ENCODE assay signal across 8 cellular contexts in genomic region chr12:66352197-66352596, GRCh38. TPM values are rescaled to one million over a fixed set of nuclear protein-coding genes. Genes with fewer than 3 reads are reported as not detected.
DNase-seq lines count a peak whose midpoint lies in the region; ATAC-seq and TF ChIP-seq lines count a peak whose summit lies in the region.

No MANE protein-coding gene starts in this region.

- peaks cover 3% of the 10 kb centered on the region for H3K4me1 ChIP-seq in A673 (ENCODE audit: insufficient read depth, low read length, poor library complexity, severe bottlenecking)
- no peaks in the 10 kb centered on the region for H3K4me1 ChIP-seq in NT2/D1 (ENCODE audit: insufficient read depth, insufficient read length)
- H3K4me1 ChIP-seq in spleen, result no peaks in the 10 kb centered on the region
- no peaks in the 10 kb centered on the region for H3K4me1 ChIP-seq in psoas muscle

- no peaks in the 10 kb centered on the region for H3K27me3 ChIP-seq in A673 (replicated peaks; ENCODE audit: insufficient read depth, low read depth, low read length, poor library complexity)
- no peaks in the 10 kb centered on the region for H3K27me3 ChIP-seq in NT2/D1 (ENCODE audit: insufficient read depth, insufficient read length)
- H3K27me3 ChIP-seq in spleen (replicated peaks in 1 of 7), result no peaks in the 10 kb centered on the region
- H3K27me3 ChIP-seq in psoas muscle (ENCODE audit: insufficient read depth in 3 of 3, low read length in 2 of 3), result no peaks in the 10 kb centered on the region

- no peak for ATAC-seq in psoas muscle
- ATAC-seq in HG02884 (IDR thresholded peaks at IDR 0.05; ENCODE audit: unreplicated experiment), result no peak

- WGBS in spleen, 5 donors, result 79 to 87% (median 85%) methylated on average over 9 of the region's 9 CpGs
- 77 to 79% (median 77%) methylated on average over 9 of the region's 9 CpGs for WGBS in psoas muscle, 3 donors

- no peaks in the 10 kb centered on the region for H3K36me3 ChIP-seq in A673 (ENCODE audit: insufficient read depth, low read length, poor library complexity, severe bottlenecking)
- peaks cover 4% of the 10 kb centered on the region for H3K36me3 ChIP-seq in NT2/D1 (ENCODE audit: insufficient read depth, insufficient read length, low read length)
- H3K36me3 ChIP-seq in spleen, result peaks cover 0 to 49% (median 5%) of the 10 kb centered on the region in 6 donors
- no peaks in the 10 kb centered on the region for H3K36me3 ChIP-seq in psoas muscle (ENCODE audit: insufficient read depth in 1 of 2, low read depth in 1 of 2)

- no peak overlapping the region for H3K27ac ChIP-seq in A673 (ENCODE audit: low read depth, low read length, poor library complexity, severe bottlenecking)
- H3K27ac ChIP-seq in spleen, result no peak overlapping the region
- H3K27ac ChIP-seq in psoas muscle, result no peak overlapping the region

- no peak for TF ChIP-seq POLR2A in spleen (IDR thresholded peaks at IDR 0.05)

- H3K4me3 ChIP-seq in A673 (ENCODE audit: low read depth, low read length, poor library complexity, severe bottlenecking) (no peak overlapping the region), NT2/D1 (ENCODE audit: insufficient read length, low read depth) (no peak overlapping the region), fibroblast of mammary gland (ENCODE audit: control insufficient read depth, low read depth, low read length) (no peak overlapping the region), spleen (no peak overlapping the region), psoas muscle (no peak overlapping the region)

- POLR2A ChIA-PET in A673 (lab: Charles Lee; ENCODE audit: low non-redundant PET), result no interaction called here

- intact Hi-C loops in A673 (cut with micrococcal nuclease; ENCODE audit: unreplicated experiment), result loop anchor here (2.0 to 5.0 kb wide), 2 partner anchors 57 to 340 kb away; no protein-coding TSS in a partner anchor
- intact Hi-C loops in spleen (cut with DNase I; ENCODE audit: low total_unique reads), result no loop called here
- intact Hi-C loops in psoas muscle (cut with DNase I), result no loop called here

- DNase-seq in A673 (ENCODE audit: low spot score) (peak; percentile 34), GM04504 (ENCODE audit: low read depth) (peak; percentile 2), NT2/D1 (ENCODE audit: low read depth, low spot score) (peak; percentile 63), fibroblast of mammary gland (ENCODE audit: low read depth) (peak; percentile 17), spleen (no peak), NCI-H1105 treated with DMSO at 0.1 percent for 48 hours (lab: John Stamatoyannopoulos, UW) (no peak), psoas muscle (no peak)

- H3K9me3 ChIP-seq in A673 (ENCODE audit: low read depth, low read length, poor library complexity, severe bottlenecking) (no peaks in the 10 kb centered on the region), NT2/D1 (ENCODE audit: insufficient read depth, low read length) (no peaks in the 10 kb centered on the region), spleen (no peaks in the 10 kb centered on the region), psoas muscle (no peaks in the 10 kb centered on the region)

- CTCF ChIA-PET in A673 (lab: Charles Lee), result interaction anchor here (0.5 to 1.1 kb wide), 4 partner anchors 136 to 1468 kb away, joined by 3 to 6 read pairs (median 3); no protein-coding TSS in a partner anchor

- no TSS peak for BruUV-seq in A673 (replicated peaks; lab: Mats Ljungman, UMichigan)

- H3K9ac ChIP-seq in NT2/D1 (ENCODE audit: insufficient read length, low read depth), result no peak overlapping the region

- TF ChIP-seq CTCF in A673 (conservative IDR thresholded peaks at IDR 0.05; ENCODE audit: low read depth, low read length) (peak; percentile 48), fibroblast of mammary gland (conservative IDR thresholded peaks at IDR 0.05; ENCODE audit: control insufficient read depth, insufficient read depth, low read depth, low read length) (peak; percentile 25), spleen (IDR thresholded peaks at IDR 0.05 in 8 of 11, conservative IDR thresholded peaks at IDR 0.05 in 3 of 11) (peak in 8 of 11 experiments; percentile 10 to 48 (median 32)), psoas muscle (IDR thresholded peaks at IDR 0.05) (no peak)

RNA-seq across cellular contexts. Expression of gene HELB, which starts 49.9 kb away (rescaled TPM):
- 4.1 and 4.6 TPM in 2 replicates for total RNA-seq in A673 (2021)
- total RNA-seq in spleen, result 10 to 100 TPM; 16.8 to 33.7 (median 20.5) TPM
- 1 to 10 TPM in 2 of 3 donors, under 1 TPM in 1; 0.83 to 2.0 (median 1.3) TPM for polyA plus RNA-seq in spleen
- total RNA-seq in psoas muscle, result 1 to 10 TPM in 3 of 4 donors, under 1 TPM in 1; 0.60 to 1.9 (median 1.5) TPM
- polyA plus RNA-seq in psoas muscle, result under 1 TPM; 0.25 to 0.90 (median 0.55) TPM

Comparison
In these comparisons a context has a peak if more than half of its experiments do, and no peak if none do; other contexts are left out.
1. DNase-seq: peak in A673 (single experiment), GM04504 (single experiment), NT2/D1 (single experiment) and fibroblast of mammary gland (single experiment); none in spleen (single experiment), NCI-H1105 treated with DMSO at 0.1 percent for 48 hours (single experiment) and psoas muscle (0 of 2).